Comparison of ENCODE assay signal across 19 cellular contexts in genomic region chr4:108544504-108544903, GRCh38.
A peak's percentile ranks its signal among the peaks of the same experiment; 100 is the strongest.
DNase-seq lines count a peak whose midpoint lies in the region; ATAC-seq, FAIRE-seq and TF ChIP-seq lines count a peak whose summit lies in the region.
"Had no signal": no experiment of that assay in that cellular context is flagged by ENCODE, and none has a peak within 500 bp of the region (broad histone marks: within the 10 kb centered on the region; RNA-seq: fewer than 3 reads in every experiment).

No MANE protein-coding gene starts in this region.

- no peak for ATAC-seq in GM19467 (IDR thresholded peaks at IDR 0.05; ENCODE audit: unreplicated experiment)
- no peak for ATAC-seq in HG02610 (IDR thresholded peaks at IDR 0.05; ENCODE audit: unreplicated experiment)

- FAIRE-seq in GM12892 (lab: Jason Lieb, UNC), result no peak

- peak; percentile 73 for DNase-seq in ELR (ENCODE audit: low read depth)
- peak; percentile 94 for DNase-seq in MV-4-11 (lab: John Stamatoyannopoulos, UW)
- peak; percentile 14 for DNase-seq in astrocyte of the spinal cord (ENCODE audit: low read depth, low spot score)
- DNase-seq in glomerular visceral epithelial cell (ENCODE audit: extremely low spot score), result peak; percentile 20
- DNase-seq in dermis blood vessel endothelial cell, result no peak
- DNase-seq in GM12892 (ENCODE audit: insufficient read length), result no peak
- DNase-seq: activated CD4-positive, alpha-beta T cell treated with anti-CD3 and anti-CD28 coated beads for 4 hours; activated T-cell treated with anti-CD3 and anti-CD28 coated beads for 4 hours; AML-193; effector memory CD4-positive, alpha-beta T cell; immature natural killer cell; NCI-H2081; NCI-H526 treated with DMSO at 0.1 percent for 48 hours; right lobe of liver; stimulated activated CD4-positive, alpha-beta T cell treated with anti-CD3 and anti-CD28 coated beads, Interleukin-2, amount 100 ng/mL, for 24 hours had no signal

- no peak for TF ChIP-seq CTCF in astrocyte of the spinal cord (IDR thresholded peaks at IDR 0.05; ENCODE audit: low read depth, low read length)

- TF ChIP-seq POLR2A in GM12892 (IDR thresholded peaks at IDR 0.05; ENCODE audit: low read depth, low read length), result no peak

- H3K4me3 ChIP-seq in astrocyte of the spinal cord (ENCODE audit: low read depth, low read length), result no peak overlapping the region
- H3K4me3 ChIP-seq: neural progenitor cell, right lobe of liver, thoracic aorta had no signal

- in situ Hi-C loops in astrocyte of the spinal cord (cut with HindIII; ENCODE audit: low sequenced_read_pairs), result no loop called here

Comparison
In these comparisons a context has a peak if more than half of its experiments do, and no peak if none do; other contexts are left out.
1. DNase-seq: peak in ELR (single experiment), MV-4-11 (single experiment), astrocyte of the spinal cord (single experiment) and glomerular visceral epithelial cell (single experiment); none in dermis blood vessel endothelial cell (single experiment) and GM12892 (single experiment).